1 cellular context compared by ENCODE assay signal in genomic region chr10:119625570-119626280, GRCh38.
TF ChIP-seq lines count a peak whose summit lies in the region.

No MANE protein-coding gene starts in this region.

TF ChIP-seq in K562, 482 proteins besides CTCF, POLR2A, EP300 and RAD21:
- TF ChIP-seq CUX1 (CRISPR knock-in tag; IDR thresholded peaks at IDR 0.05) (no peak), ZNF696 (CRISPR knock-in tag; conservative IDR thresholded peaks at IDR 0.05) (no peak), STAT5B (CRISPR knock-in tag; IDR thresholded peaks at IDR 0.05) (no peak), YBX1 (IDR thresholded peaks at IDR 0.05) (no peak), CTCFL (IDR thresholded peaks at IDR 0.05; ENCODE audit: borderline replicate concordance, insufficient read depth, low read depth, low read length, poor library complexity, severe bottlenecking) (no peak), HCFC1 (IDR thresholded peaks at IDR 0.05; ENCODE audit: low read depth, low read length) (no peak), ATF2 (CRISPR knock-in tag; IDR thresholded peaks at IDR 0.05) (no peak), NR2F6 (CRISPR knock-in tag; IDR thresholded peaks at IDR 0.05) (no peak), ZNF592 (IDR thresholded peaks at IDR 0.05) (no peak)
TF ChIP-seq in K562: peak in this region for 0.
